Comparison of ENCODE assay signal across 14 cellular contexts in genomic region chr22:36449776-36450175, GRCh38. TPM values are rescaled to one million over a fixed set of nuclear protein-coding genes. Genes with fewer than 3 reads are reported as not detected.
DNase-seq lines count a peak whose midpoint lies in the region; ATAC-seq, FAIRE-seq and TF ChIP-seq lines count a peak whose summit lies in the region.
"Had no signal": no experiment of that assay in that cellular context is flagged by ENCODE, and none has a peak within 500 bp of the region (broad histone marks: within the 10 kb centered on the region; RNA-seq: fewer than 3 reads in every experiment).

No MANE protein-coding gene starts in this region.

- BruUV-seq in endothelial cell of umbilical vein (replicated peaks; lab: Mats Ljungman, UMichigan) = no TSS peak

- no peaks in the 10 kb centered on the region for H3K36me3 Mint-ChIP-seq in CD8-positive, alpha-beta T cell
- no peaks in the 10 kb centered on the region for H3K36me3 Mint-ChIP-seq in activated T-cell treated with anti-CD3 and anti-CD28 coated beads, Interleukin-2, amount 50 U/mL, for 4 hours (ENCODE audit: insufficient read depth)

- no peak for ATAC-seq in CD8-positive, alpha-beta T cell
- no peak for ATAC-seq in GM18907 (IDR thresholded peaks at IDR 0.05; ENCODE audit: unreplicated experiment)
- ATAC-seq in activated T-cell treated with anti-CD3 and anti-CD28 coated beads, Interleukin-2, amount 50 U/mL, for 4 hours = no peak
- ATAC-seq: Right ventricle myocardium inferior had no signal

- H2AK5ac ChIP-seq in trophoblast cell (ENCODE audit: low read length) = peak overlapping the region; percentile 13

- peak overlapping the region; percentile 29 for H2BK12ac ChIP-seq in trophoblast cell (ENCODE audit: low read length)

- H4K91ac ChIP-seq in trophoblast cell (ENCODE audit: low read depth, low read length) = peak overlapping the region; percentile 8

- H3K79me1 ChIP-seq in trophoblast cell (ENCODE audit: low read length) = peaks cover 5% of the 10 kb centered on the region

- H3K4me3 Mint-ChIP-seq in CD8-positive, alpha-beta T cell = no peak overlapping the region
- no peak overlapping the region for H3K4me3 Mint-ChIP-seq in activated T-cell treated with anti-CD3 and anti-CD28 coated beads, Interleukin-2, amount 50 U/mL, for 4 hours
- H3K4me3 Mint-ChIP-seq: activated T-cell treated with anti-CD3 and anti-CD28 coated beads, Interleukin-2, amount 50 U/mL, for 24 hours had no signal

- intact Hi-C loops in CD8-positive, alpha-beta T cell (cut with DNase I, micrococcal nuclease) = loop anchor here (2.0 to 5.0 kb wide), 3 partner anchors 21 to 82 kb away; no protein-coding TSS in a partner anchor
- intact Hi-C loops in endothelial cell of umbilical vein (cut with micrococcal nuclease) (loop anchor here (2.0 kb wide), 1 partner anchor 15 kb away; no protein-coding TSS in a partner anchor), lower leg skin (cut with DNase I; ENCODE audit: low total_unique reads) (no loop called here)

- no peaks in the 10 kb centered on the region for H3K9me1 ChIP-seq in endothelial cell of umbilical vein (replicated peaks; ENCODE audit: control insufficient read depth, extremely low read depth, insufficient read depth, low read length)

- H3K27me3 ChIP-seq in BLaER1 (no peaks in the 10 kb centered on the region), endothelial cell of umbilical vein (ENCODE audit: control insufficient read depth in 2 of 2, insufficient read depth in 2 of 2, low read length in 2 of 2) (no peaks in the 10 kb centered on the region), trophoblast cell (ENCODE audit: insufficient read depth, low read length) (no peaks in the 10 kb centered on the region)
- no peaks in the 10 kb centered on the region for H3K27me3 ChIP-seq in CD8-positive, alpha-beta T cell (ENCODE audit: insufficient read depth, low read length)

- H3K18ac ChIP-seq in trophoblast cell (ENCODE audit: low read length) = peak overlapping the region; percentile 25

- no peak overlapping the region for H4K12ac ChIP-seq in trophoblast cell (ENCODE audit: low read depth, low read length)

- no peak for FAIRE-seq in endothelial cell of umbilical vein (lab: Jason Lieb, UNC)
- FAIRE-seq: endometrium, keratinocyte had no signal

- H2BK5ac ChIP-seq in trophoblast cell (ENCODE audit: low read depth, low read length, poor library complexity) = no peak overlapping the region

- peaks cover 47% of the 10 kb centered on the region for H3K4me1 Mint-ChIP-seq in CD8-positive, alpha-beta T cell (ENCODE audit: low read depth)
- peaks cover 57% of the 10 kb centered on the region for H3K4me1 Mint-ChIP-seq in activated T-cell treated with anti-CD3 and anti-CD28 coated beads, Interleukin-2, amount 50 U/mL, for 4 hours (ENCODE audit: low read depth)

- POLR2A ChIA-PET in CD8-positive, alpha-beta T cell (lab: Charles Lee) = interaction anchor here (2.8 kb wide), 1 partner anchor 73 kb away, joined by 10 read pairs; no protein-coding TSS in a partner anchor
- POLR2A ChIA-PET in endothelial cell of umbilical vein (lab: Charles Lee) = no interaction called here

- TF ChIP-seq CTCF in CD8-positive, alpha-beta T cell (IDR thresholded peaks at IDR 0.05) = no peak
- TF ChIP-seq CTCF in endothelial cell of umbilical vein (IDR thresholded peaks at IDR 0.05; ENCODE audit: extremely low read depth in 1 of 2, insufficient read depth in 1 of 2, low read depth in 1 of 2, low read length in 2 of 2) (no peak), lower leg skin (IDR thresholded peaks at IDR 0.05) (no peak)

- H3K14ac ChIP-seq in trophoblast cell (ENCODE audit: low read length) = no peak overlapping the region

- peak overlapping the region; percentile 55 for H3K27ac Mint-ChIP-seq in CD8-positive, alpha-beta T cell
- H3K27ac Mint-ChIP-seq: activated T-cell treated with anti-CD3 and anti-CD28 coated beads, Interleukin-2, amount 50 U/mL, for 24 hours had no signal

- CTCF ChIA-PET in CD8-positive, alpha-beta T cell (lab: Charles Lee) = no interaction called here
- CTCF ChIA-PET in endothelial cell of umbilical vein (lab: Charles Lee) = interaction anchor here (1.2 kb wide), 1 partner anchor 21 kb away, joined by 3 read pairs; no protein-coding TSS in a partner anchor

- H2BK120ac ChIP-seq in trophoblast cell (ENCODE audit: insufficient read depth, low read length, poor library complexity) = peak overlapping the region; percentile 30

- H3K9me3 ChIP-seq in BLaER1 (no peaks in the 10 kb centered on the region), endothelial cell of umbilical vein (replicated peaks; ENCODE audit: control insufficient read depth, insufficient read depth, low read length) (no peaks in the 10 kb centered on the region), trophoblast cell (ENCODE audit: insufficient read depth, low read depth, low read length) (no peaks in the 10 kb centered on the region)
- H3K9me3 ChIP-seq in CD8-positive, alpha-beta T cell (ENCODE audit: low read length) = no peaks in the 10 kb centered on the region

- H3K36me3 ChIP-seq in BLaER1 = no peaks in the 10 kb centered on the region
- no peaks in the 10 kb centered on the region for H3K36me3 ChIP-seq in CD8-positive, alpha-beta T cell (ENCODE audit: insufficient read depth, low read length)
- H3K36me3 ChIP-seq in endothelial cell of umbilical vein (ENCODE audit: control insufficient read depth in 2 of 2, extremely low read depth in 1 of 2, insufficient read depth in 2 of 2, low read length in 2 of 2) = no peaks in the 10 kb centered on the region
- no peaks in the 10 kb centered on the region for H3K36me3 ChIP-seq in trophoblast cell (ENCODE audit: control insufficient read depth in 1 of 2, insufficient read depth in 2 of 2, low read length in 2 of 2)

- no peaks in the 10 kb centered on the region for H3K79me2 ChIP-seq in endothelial cell of umbilical vein (ENCODE audit: control insufficient read depth, insufficient read depth, low read length)
- H3K79me2 ChIP-seq in trophoblast cell (ENCODE audit: control insufficient read depth, insufficient read depth, low read length, poor library complexity) = no peaks in the 10 kb centered on the region

- H4K8ac ChIP-seq in trophoblast cell (ENCODE audit: low read depth, low read length) = no peak overlapping the region

- peak overlapping the region; percentile 38 for H3K4me2 ChIP-seq in BLaER1
- no peak overlapping the region for H3K4me2 ChIP-seq in endothelial cell of umbilical vein (ENCODE audit: insufficient read depth, low read length)
- H3K4me2 ChIP-seq in trophoblast cell (ENCODE audit: low read length) = no peak overlapping the region

- no peaks in the 10 kb centered on the region for H4K20me1 ChIP-seq in BLaER1
- no peaks in the 10 kb centered on the region for H4K20me1 ChIP-seq in endothelial cell of umbilical vein (replicated peaks; ENCODE audit: control insufficient read depth, extremely low read depth, insufficient read depth, low read length)

- peak overlapping the region; percentile 43 for H2AFZ ChIP-seq in endothelial cell of umbilical vein (ENCODE audit: low read depth, low read length)
- no peak overlapping the region for H2AFZ ChIP-seq in trophoblast cell (ENCODE audit: insufficient read depth, low read length, poor library complexity)

- peak overlapping the region; percentile 63 for H3K27ac ChIP-seq in BLaER1
- no peak overlapping the region for H3K27ac ChIP-seq in CD8-positive, alpha-beta T cell (ENCODE audit: low read depth, low read length)
- H3K27ac ChIP-seq in endothelial cell of umbilical vein (ENCODE audit: insufficient read depth, low read depth, low read length) = no peak overlapping the region
- H3K27ac ChIP-seq in trophoblast cell (ENCODE audit: low read depth, low read length) = no peak overlapping the region

- DNase-seq in CD8-positive, alpha-beta T cell = no peak
- DNase-seq in endothelial cell of umbilical vein (ENCODE audit: low read depth, low spot score) (no peak), trophoblast cell (no peak), lower leg skin (ENCODE audit: low spot score in 2 of 2) (no peak), RPMI8226 (no peak)
- DNase-seq in activated T-cell treated with anti-CD3 and anti-CD28 coated beads, Interleukin-2, amount 50 U/mL, for 4 hours = no peak
- DNase-seq: activated T-cell treated with anti-CD3 and anti-CD28 coated beads, Interleukin-2, amount 50 U/mL, for 24 hours; central memory CD4-positive, alpha-beta T cell; NCI-H2171 treated with DMSO at 0.1 percent for 48 hours had no signal

- H3K23ac ChIP-seq in trophoblast cell (ENCODE audit: low read length) = no peak overlapping the region

- dilution Hi-C loops in endothelial cell of umbilical vein (cut with MboI; ENCODE audit: extremely low pct_ligation_motif_present, low sequenced_read_pairs) = no loop called here

- H3K9ac ChIP-seq in BLaER1 (peak overlapping the region; percentile 49; the same call in 1 of the 2 replicates), endothelial cell of umbilical vein (replicated peaks; ENCODE audit: extremely low read depth, insufficient read depth, low read length) (no peak overlapping the region), trophoblast cell (ENCODE audit: low read length) (no peak overlapping the region)

- no CpG with 5 or more reads among the region's 7 CpGs for WGBS in trophoblast cell (ENCODE audit: extremely low coverage, insufficient coverage, insufficient read length)
- 43 to 74% methylated on average over 6 to 7 of the region's 7 CpGs for WGBS in lower leg skin, 2 donors

- H3K4ac ChIP-seq in trophoblast cell (ENCODE audit: low read depth, low read length) = no peak overlapping the region

- H3K9me3 Mint-ChIP-seq in CD8-positive, alpha-beta T cell = no peaks in the 10 kb centered on the region
- no peaks in the 10 kb centered on the region for H3K9me3 Mint-ChIP-seq in activated T-cell treated with anti-CD3 and anti-CD28 coated beads, Interleukin-2, amount 50 U/mL, for 4 hours
- H3K9me3 Mint-ChIP-seq: activated T-cell treated with anti-CD3 and anti-CD28 coated beads, Interleukin-2, amount 50 U/mL, for 24 hours had no signal

- TF ChIP-seq POLR2A in endothelial cell of umbilical vein (IDR thresholded peaks at IDR 0.05; ENCODE audit: low read depth, low read length) = no peak
- no peak for TF ChIP-seq POLR2A in lower leg skin (IDR thresholded peaks at IDR 0.05)

- H3K4me3 ChIP-seq in BLaER1 = no peak overlapping the region
- H3K4me3 ChIP-seq in CD8-positive, alpha-beta T cell (ENCODE audit: low read depth, low read length) = no peak overlapping the region
- no peak overlapping the region for H3K4me3 ChIP-seq in endothelial cell of umbilical vein (replicated peaks in 1 of 3; ENCODE audit: insufficient read depth in 1 of 3, low read depth in 1 of 3, low read length in 3 of 3)
- no peak overlapping the region for H3K4me3 ChIP-seq in trophoblast cell (ENCODE audit: low read depth, low read length)
- H3K4me3 ChIP-seq in lower leg skin (ENCODE audit: low read depth, poor library complexity, severe bottlenecking) = no peak overlapping the region

- H3K27me3 Mint-ChIP-seq in CD8-positive, alpha-beta T cell (ENCODE audit: low read depth) = no peaks in the 10 kb centered on the region
- no peaks in the 10 kb centered on the region for H3K27me3 Mint-ChIP-seq in activated T-cell treated with anti-CD3 and anti-CD28 coated beads, Interleukin-2, amount 50 U/mL, for 4 hours (ENCODE audit: low read depth)
- H3K27me3 Mint-ChIP-seq: activated T-cell treated with anti-CD3 and anti-CD28 coated beads, Interleukin-2, amount 50 U/mL, for 24 hours had no signal

- peaks cover 88% of the 10 kb centered on the region for H3K4me1 ChIP-seq in BLaER1
- H3K4me1 ChIP-seq in CD8-positive, alpha-beta T cell (ENCODE audit: insufficient read depth, low read length) = peaks cover 58% of the 10 kb centered on the region
- H3K4me1 ChIP-seq in endothelial cell of umbilical vein (ENCODE audit: control insufficient read depth, extremely low read depth, insufficient read depth, low read length) = peaks cover 22% of the 10 kb centered on the region
- peaks cover 0 to 5% of the 10 kb centered on the region in 2 experiments for H3K4me1 ChIP-seq in trophoblast cell (ENCODE audit: control insufficient read depth in 1 of 2, insufficient read depth in 2 of 2, low read length in 2 of 2)

RNA-seq across cellular contexts. Expression of gene TXN2, which starts 31.7 kb away (rescaled TPM):
- total RNA-seq in CD8-positive, alpha-beta T cell = 10 to 100 TPM; 24.4 to 29.0 TPM
- total RNA-seq in endothelial cell of umbilical vein (74.3 and 75.9 TPM in 2 replicates), lower leg skin (10 to 100 TPM; 45.6 to 56.7 (median 52.2) TPM)
- 170 and 183 TPM in 2 replicates for polyA plus RNA-seq in endothelial cell of umbilical vein
- 181 and 197 TPM in 2 replicates for polyA plus RNA-seq in endothelial cell of umbilical vein (2011; cell fraction: cytosol; rRNA removed)
- polyA plus RNA-seq in endothelial cell of umbilical vein (2011; cell fraction: nucleus; rRNA removed) = 82.5 and 86.4 TPM in 2 replicates
- polyA plus RNA-seq in endothelial cell of umbilical vein (2012) = 79.8 and 82.4 TPM in 2 replicates
- 110 and 124 TPM in 2 replicates for polyA minus RNA-seq in endothelial cell of umbilical vein
- 37.8 TPM for polyA minus RNA-seq in endothelial cell of umbilical vein (2011; cell fraction: cytosol; rRNA and poly(A)+ RNA removed)
- 11.5 and 12.4 TPM in 2 replicates for polyA minus RNA-seq in endothelial cell of umbilical vein (2011; cell fraction: nucleus; rRNA and poly(A)+ RNA removed)
- polyA plus RNA-seq in trophoblast cell (2013) = 47.7 and 47.8 TPM in 2 replicates
- 100 to 1,000 TPM; 108 to 114 (median 113) TPM for total RNA-seq in activated T-cell treated with anti-CD3 and anti-CD28 coated beads, Interleukin-2, amount 50 U/mL, for 4 hours

RNA-seq across cellular contexts. Expression of gene FOXRED2, which starts 57.1 kb away (rescaled TPM):
- 1 to 10 TPM; 2.1 TPM for total RNA-seq in CD8-positive, alpha-beta T cell
- total RNA-seq in endothelial cell of umbilical vein = 14.0 and 20.4 TPM in 2 replicates
- polyA plus RNA-seq in endothelial cell of umbilical vein = 8.0 and 8.4 TPM in 2 replicates
- polyA plus RNA-seq in endothelial cell of umbilical vein (2011; cell fraction: cytosol; rRNA removed) = 6.3 and 6.5 TPM in 2 replicates
- 4.6 and 4.8 TPM in 2 replicates for polyA plus RNA-seq in endothelial cell of umbilical vein (2011; cell fraction: nucleus; rRNA removed)
- polyA plus RNA-seq in endothelial cell of umbilical vein (2012) = 10.8 and 12.5 TPM in 2 replicates
- 8.4 and 9.0 TPM in 2 replicates for polyA minus RNA-seq in endothelial cell of umbilical vein
- polyA minus RNA-seq in endothelial cell of umbilical vein (2011; cell fraction: cytosol; rRNA and poly(A)+ RNA removed) = 13.6 TPM
- polyA minus RNA-seq in endothelial cell of umbilical vein (2011; cell fraction: nucleus; rRNA and poly(A)+ RNA removed) = 3.6 TPM in 2 replicates
- 5.0 and 5.1 TPM in 2 replicates for polyA plus RNA-seq in trophoblast cell (2013)
- 10 to 100 TPM; 28.0 to 38.0 (median 36.5) TPM for total RNA-seq in activated T-cell treated with anti-CD3 and anti-CD28 coated beads, Interleukin-2, amount 50 U/mL, for 4 hours
- total RNA-seq in lower leg skin = 10 to 100 TPM in 3 of 4 donors, 1 to 10 TPM in 1; 9.1 to 18.5 (median 14.6) TPM
